ENCODE assay signal across 1 cellular context in genomic region chr5:146965781-146966659, GRCh38.
TF ChIP-seq lines count a peak whose summit lies in the region.

No MANE protein-coding gene starts in this region.

TF ChIP-seq in HepG2, 621 proteins besides CTCF, POLR2A, EP300 and RAD21 (continued from another document):
- no peak for TF ChIP-seq LBX2 (CRISPR knock-in tag; IDR thresholded peaks at IDR 0.05; ENCODE audit: borderline replicate concordance)
- TF ChIP-seq HOXA5 (CRISPR knock-in tag; IDR thresholded peaks at IDR 0.05) = no peak
- no peak for TF ChIP-seq ZNF335 (CRISPR knock-in tag; IDR thresholded peaks at IDR 0.05)
TF ChIP-seq in HepG2: peak in this region for 16.
